20 cellular contexts compared by ENCODE assay signal in the genomic region with DNA sequence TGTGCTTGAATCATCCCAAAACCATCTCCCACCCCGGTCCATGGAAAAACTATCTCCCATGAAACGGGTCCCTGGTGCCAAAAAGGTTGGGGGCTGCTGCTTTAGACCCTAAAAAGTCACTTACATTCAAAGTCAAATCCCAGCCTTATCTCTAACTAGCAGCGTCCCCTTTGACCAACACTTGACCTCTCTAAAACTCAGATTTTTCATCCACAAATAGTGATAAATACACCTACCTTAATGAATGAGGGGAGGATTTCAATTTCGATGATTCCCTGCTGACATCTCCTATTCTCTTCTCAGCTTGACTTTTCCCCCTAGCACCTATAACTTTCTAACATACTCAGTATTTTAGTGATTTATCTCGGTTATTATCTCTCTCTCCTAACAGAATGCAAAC.
"Had no signal": no experiment of that assay in that cellular context is flagged by ENCODE, and none has a peak within 500 bp of the region (broad histone marks: within the 10 kb centered on the region; RNA-seq: fewer than 3 reads in every experiment).

No MANE protein-coding gene starts in this region.

- H3K9me3 Mint-ChIP-seq: activated T-helper 2 cell treated with anti-CD3 and anti-CD28 coated beads, Interferon-gamma antibody, Interleukin-2, Interleukin-4, amounts not matched to agents 10 μg/mL and 5 μg/mL and 100 μg/mL, durations not matched to agents 14 hours and 24 hours and 36 hours; IgD-negative memory B cell had no signal

- H3K4me3 Mint-ChIP-seq: activated CD4-positive, alpha-beta memory T cell treated with anti-CD3 and anti-CD28 coated beads for 36 hours; activated CD4-positive, alpha-beta T cell treated with anti-CD3 and anti-CD28 coated beads, Interleukin-2, amount 10 ng/mL, durations not matched to agents 24 days and 14 days; activated naive CD8-positive, alpha-beta T cell treated with anti-CD3 and anti-CD28 coated beads, Interleukin-2, amount 10 ng/mL, durations not matched to agents 7 days and 5 days; activated T-cell treated with anti-CD3 and anti-CD28 coated beads, Interleukin-2, amount 50 U/mL, for 72 hours; IgD-negative memory B cell; WTC11 had no signal

- H3K36me3 Mint-ChIP-seq: activated CD4-positive, alpha-beta memory T cell treated with anti-CD3 and anti-CD28 coated beads for 36 hours; WTC11 had no signal

- H3K9ac ChIP-seq: KMS-11 had no signal

- H3K4me2 ChIP-seq: KMS-11 had no signal

- H3K27me3 ChIP-seq: adrenal gland had no signal

- DNase-seq: activated CD4-positive, alpha-beta memory T cell treated with anti-CD3 and anti-CD28 coated beads for 36 hours; activated CD4-positive, alpha-beta T cell treated with anti-CD3 and anti-CD28 coated beads, Interleukin-2, amount 10 ng/mL, durations not matched to agents 24 days and 14 days; activated CD4-positive, CD25-positive, alpha-beta regulatory T cell treated with anti-CD3 and anti-CD28 coated beads, Interleukin-2, amount 50 U/mL, for 72 hours; activated CD8-positive, alpha-beta memory T cell treated with anti-CD3 and anti-CD28 coated beads for 24 hours; activated naive CD8-positive, alpha-beta T cell treated with anti-CD3 and anti-CD28 coated beads, Interleukin-2, amount 10 ng/mL, durations not matched to agents 7 days and 5 days; activated T-cell treated with anti-CD3 and anti-CD28 coated beads, Interleukin-2, amount 50 U/mL, for 72 hours; adrenal gland; anterior cingulate cortex; NCI-H1092 treated with DMSO at 0.1 percent for 48 hours; NCI-H1694 treated with DMSO at 0.1 percent for 48 hours; NCI-H2029 treated with DMSO at 0.1 percent for 48 hours; NCI-H526 treated with DMSO at 0.1 percent for 48 hours; NCI-H82; RPMI8226 had no signal

- ATAC-seq: activated T-cell treated with anti-CD3 and anti-CD28 coated beads, Interleukin-2, amount 50 U/mL, for 72 hours; Right ventricle myocardium inferior had no signal

- H3K9me3 ChIP-seq: adrenal gland had no signal

- H3K27ac Mint-ChIP-seq: activated CD4-positive, alpha-beta memory T cell treated with anti-CD3 and anti-CD28 coated beads for 36 hours; activated CD4-positive, alpha-beta T cell treated with anti-CD3 and anti-CD28 coated beads, Interleukin-2, amount 10 ng/mL, durations not matched to agents 24 days and 14 days; activated naive CD8-positive, alpha-beta T cell treated with anti-CD3 and anti-CD28 coated beads, Interleukin-2, amount 10 ng/mL, durations not matched to agents 7 days and 5 days; activated T-cell treated with anti-CD3 and anti-CD28 coated beads, Interleukin-2, amount 50 U/mL, for 72 hours; activated T-helper 2 cell treated with anti-CD3 and anti-CD28 coated beads, Interferon-gamma antibody, Interleukin-2, Interleukin-4, amounts not matched to agents 10 μg/mL and 5 μg/mL and 100 μg/mL, durations not matched to agents 14 hours and 24 hours and 36 hours; WTC11 had no signal

- H3K36me3 ChIP-seq: adrenal gland had no signal

- H3K27ac ChIP-seq: adrenal gland, KMS-11, SK-N-MC had no signal

- H3K4me3 ChIP-seq: adrenal gland, SK-N-MC had no signal

- H3K27me3 Mint-ChIP-seq: activated CD4-positive, alpha-beta memory T cell treated with anti-CD3 and anti-CD28 coated beads for 36 hours; activated CD4-positive, alpha-beta T cell treated with anti-CD3 and anti-CD28 coated beads, Interleukin-2, amount 10 ng/mL, durations not matched to agents 24 days and 14 days; activated naive CD8-positive, alpha-beta T cell treated with anti-CD3 and anti-CD28 coated beads, Interleukin-2, amount 10 ng/mL, durations not matched to agents 7 days and 5 days; IgD-negative memory B cell had no signal
